ENCODE assay signal across 26 cellular contexts in the genomic region with DNA sequence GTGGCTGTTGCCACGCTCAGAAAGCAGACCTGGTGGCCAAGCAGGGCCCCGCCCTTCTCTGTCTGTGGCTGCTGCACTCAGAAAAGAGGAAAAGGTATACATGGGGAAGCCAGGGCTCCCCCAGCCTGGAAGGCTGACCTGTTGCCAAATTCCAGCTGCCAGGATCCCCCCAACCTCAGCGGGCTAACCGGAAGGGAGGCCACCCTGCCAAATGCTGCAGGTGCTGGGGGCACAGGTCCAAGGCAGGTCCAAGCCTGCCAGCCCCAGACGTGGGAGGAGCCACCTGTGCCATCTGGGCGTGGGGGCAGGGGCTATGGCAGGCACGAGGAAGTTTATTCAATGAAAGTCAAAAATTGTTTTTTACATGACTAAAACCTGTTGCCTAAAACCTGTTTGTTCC. TPM values are rescaled to one million over a fixed set of nuclear protein-coding genes. Genes with fewer than 3 reads are reported as not detected.
DNase-seq lines count a peak whose midpoint lies in the region; ATAC-seq lines count a peak whose summit lies in the region.
"Had no signal": no experiment of that assay in that cellular context is flagged by ENCODE, and none has a peak within 500 bp of the region (broad histone marks: within the 10 kb centered on the region; RNA-seq: fewer than 3 reads in every experiment).

No MANE protein-coding gene starts in this region.

- H3K18ac ChIP-seq in neuronal stem cell (ENCODE audit: low read length), result peak overlapping the region; percentile 60

- no peak overlapping the region for H2BK5ac ChIP-seq in neuronal stem cell (ENCODE audit: low read length)

- H4K91ac ChIP-seq in neuronal stem cell (ENCODE audit: low read depth, low read length, poor library complexity), result no peak overlapping the region

- H2BK12ac ChIP-seq in neuronal stem cell (ENCODE audit: low read length), result no peak overlapping the region

- peaks cover 12% of the 10 kb centered on the region for H3K27me3 ChIP-seq in CD4-positive, CD25-positive, alpha-beta regulatory T cell (ENCODE audit: control insufficient read depth, insufficient read depth, low read length)
- peaks cover 3 to 70% (median 37%) of the 10 kb centered on the region in 3 experiments for H3K27me3 ChIP-seq in neuronal stem cell (ENCODE audit: control insufficient read depth in 3 of 3, insufficient read depth in 3 of 3, low read depth in 1 of 3, low read length in 3 of 3)
- H3K27me3 ChIP-seq: sigmoid colon had no signal

- peaks cover 41% of the 10 kb centered on the region for H3K27me3 Mint-ChIP-seq in CD4-positive, CD25-positive, alpha-beta regulatory T cell

- no peaks in the 10 kb centered on the region for H3K36me3 ChIP-seq in CD4-positive, CD25-positive, alpha-beta regulatory T cell (ENCODE audit: control insufficient read depth, insufficient read depth, low read length)
- no peaks in the 10 kb centered on the region for H3K36me3 ChIP-seq in neuronal stem cell (replicated peaks in 1 of 2; ENCODE audit: control insufficient read depth in 2 of 2, insufficient read depth in 2 of 2, low read length in 2 of 2)
- H3K36me3 ChIP-seq: sigmoid colon had no signal

- peak overlapping the region in 3 of 4 donors; percentile 37 to 49 (median 43) for H3K4me3 Mint-ChIP-seq in CD4-positive, CD25-positive, alpha-beta regulatory T cell
- H3K4me3 Mint-ChIP-seq: activated B cell treated with CpG ODN at 0.5 μM for 24 hours had no signal

- H3K23ac ChIP-seq in neuronal stem cell (ENCODE audit: low read depth, low read length, poor library complexity), result no peak overlapping the region

- ATAC-seq in CD4-positive, CD25-positive, alpha-beta regulatory T cell (ENCODE audit: low read depth in 2 of 2), result no peak
- ATAC-seq in GM19463 (IDR thresholded peaks at IDR 0.05; ENCODE audit: unreplicated experiment) (no peak), HG02763 (IDR thresholded peaks at IDR 0.05; ENCODE audit: unreplicated experiment) (no peak)
- ATAC-seq: foreskin keratinocyte, left lobe of liver had no signal

- peaks cover 13% of the 10 kb centered on the region for H3K4me1 ChIP-seq in CD4-positive, CD25-positive, alpha-beta regulatory T cell (ENCODE audit: control insufficient read depth, insufficient read depth, low read length, poor library complexity, severe bottlenecking)
- no peaks in the 10 kb centered on the region for H3K4me1 ChIP-seq in neuronal stem cell (ENCODE audit: control insufficient read depth in 2 of 2, insufficient read depth in 1 of 2, low read depth in 1 of 2, low read length in 2 of 2)
- H3K4me1 ChIP-seq: foreskin keratinocyte had no signal

- no peak overlapping the region for H3K27ac Mint-ChIP-seq in CD4-positive, CD25-positive, alpha-beta regulatory T cell
- H3K27ac Mint-ChIP-seq: activated B cell treated with CpG ODN at 0.5 μM for 24 hours had no signal

- H4K8ac ChIP-seq in neuronal stem cell (ENCODE audit: low read depth, low read length), result no peak overlapping the region

- no peak overlapping the region for H3K27ac ChIP-seq in CD4-positive, CD25-positive, alpha-beta regulatory T cell (ENCODE audit: insufficient read depth, low read length, poor library complexity, severe bottlenecking)
- no peak overlapping the region for H3K27ac ChIP-seq in neuronal stem cell (replicated peaks; ENCODE audit: low read length)
- H3K27ac ChIP-seq: 22Rv1, foreskin keratinocyte, sigmoid colon had no signal

- H3K36me3 Mint-ChIP-seq in CD4-positive, CD25-positive, alpha-beta regulatory T cell, result peaks cover 7% of the 10 kb centered on the region

- no peak overlapping the region for H2AK5ac ChIP-seq in neuronal stem cell (ENCODE audit: low read depth, low read length)

- H3K9me3 Mint-ChIP-seq in CD4-positive, CD25-positive, alpha-beta regulatory T cell, result peaks cover 0 to 4% (median 0%) of the 10 kb centered on the region in 7 donors
- H3K9me3 Mint-ChIP-seq: activated B cell treated with CpG ODN at 0.5 μM for 24 hours, naive B cell had no signal

- DNase-seq in DMS 273 (lab: John Stamatoyannopoulos, UW; ENCODE audit: unreplicated experiment), result peak; percentile 46
- no peak for DNase-seq in DMS 273 treated with DMSO at 0.1 percent for 48 hours (lab: John Stamatoyannopoulos, UW)
- no peak for DNase-seq in CD4-positive, CD25-positive, alpha-beta regulatory T cell
- DNase-seq in NCI-H2171 treated with DMSO at 0.1 percent for 48 hours (lab: John Stamatoyannopoulos, UW), result peak; percentile 68
- DNase-seq in neuronal stem cell (ENCODE audit: low spot score), result no peak
- DNase-seq in GDM1 (lab: John Stamatoyannopoulos, UW), result no peak
- DNase-seq: activated B cell treated with CpG ODN at 0.5 μM for 24 hours; activated CD4-positive, alpha-beta T cell treated with anti-CD3 and anti-CD28 coated beads, Interleukin-2, amount 50 U/mL, for 48 hours; activated effector memory CD4-positive, alpha-beta T cell treated with Interleukin-2 at 50 U/mL for 16 hours; AML-193; Caco-2; effector CD8-positive, alpha-beta T cell; foreskin keratinocyte; H7; IMR-90; MM.1S; naive B cell; NCI-H187 treated with DMSO at 0.1 percent for 48 hours; NCI-H524 treated with DMSO at 0.1 percent for 48 hours; Right ventricle myocardium superior; sigmoid colon; T1000 had no signal

- H3K4ac ChIP-seq in neuronal stem cell (ENCODE audit: low read length), result no peak overlapping the region

- peaks cover 5% of the 10 kb centered on the region for H3K79me1 ChIP-seq in neuronal stem cell (ENCODE audit: low read depth, low read length)

- H3K4me1 Mint-ChIP-seq in CD4-positive, CD25-positive, alpha-beta regulatory T cell, result peaks cover 0 to 35% (median 5%) of the 10 kb centered on the region in 4 donors

- no peak overlapping the region for H2BK15ac ChIP-seq in neuronal stem cell (ENCODE audit: low read length)

- no peak overlapping the region for H2AFZ ChIP-seq in neuronal stem cell (ENCODE audit: low read length)

- H3K14ac ChIP-seq in neuronal stem cell (ENCODE audit: low read length), result no peak overlapping the region

- no peak overlapping the region for H3K4me2 ChIP-seq in neuronal stem cell (ENCODE audit: insufficient read depth, low read length, poor library complexity, severe bottlenecking)

- H2BK120ac ChIP-seq in neuronal stem cell (ENCODE audit: low read depth, low read length), result no peak overlapping the region

- H3K9ac ChIP-seq in neuronal stem cell (ENCODE audit: low read depth, low read length, poor library complexity), result no peak overlapping the region

- no CpG with 5 or more reads among the region's 7 CpGs for WGBS in neuronal stem cell (ENCODE audit: extremely low coverage in 2 of 2, insufficient read length in 2 of 2, insufficient replicate concordance in 1 of 2), 2 donors

- H3K9me3 ChIP-seq in CD4-positive, CD25-positive, alpha-beta regulatory T cell (ENCODE audit: control insufficient read depth in 2 of 2, low read length in 2 of 2), result no peaks in the 10 kb centered on the region
- no peaks in the 10 kb centered on the region for H3K9me3 ChIP-seq in neuronal stem cell (replicated peaks in 1 of 2; ENCODE audit: control insufficient read depth in 2 of 2, insufficient read depth in 1 of 2, low read depth in 1 of 2, low read length in 2 of 2)
- H3K9me3 ChIP-seq: Caco-2, sigmoid colon had no signal

- H3K4me3 ChIP-seq in CD4-positive, CD25-positive, alpha-beta regulatory T cell (ENCODE audit: low read depth, low read length), result no peak overlapping the region
- H3K4me3 ChIP-seq in neuronal stem cell (ENCODE audit: low read length in 2 of 2), result no peak overlapping the region
- H3K4me3 ChIP-seq: sigmoid colon had no signal

RNA-seq across cellular contexts. Expression of gene NPTXR, which starts 2.6 kb away (rescaled TPM):
- 1.3 TPM for total RNA-seq in CD4-positive, CD25-positive, alpha-beta regulatory T cell
- polyA plus RNA-seq in CD4-positive, CD25-positive, alpha-beta regulatory T cell, result under 1 TPM in 3 of 4 donors, not detected in 1; 0.32 to 0.65 (median 0.35) TPM
- polyA plus RNA-seq in neuronal stem cell (2013, experiment 1 of 2), result 3.7 TPM
- 3.7 TPM for polyA plus RNA-seq in neuronal stem cell (2013, experiment 2 of 2)

RNA-seq across cellular contexts. Expression of gene CBX6, which starts 30.8 kb away (rescaled TPM):
- 47.2 TPM for total RNA-seq in CD4-positive, CD25-positive, alpha-beta regulatory T cell
- 1 to 10 TPM; 4.1 to 5.7 (median 5.4) TPM for polyA plus RNA-seq in CD4-positive, CD25-positive, alpha-beta regulatory T cell
- polyA plus RNA-seq in neuronal stem cell (2013, experiment 1 of 2), result 12.0 TPM
- 12.4 TPM for polyA plus RNA-seq in neuronal stem cell (2013, experiment 2 of 2)

RNA-seq across cellular contexts. Expression of gene DNAL4, which starts 47.3 kb away (rescaled TPM):
- 6.3 TPM for total RNA-seq in CD4-positive, CD25-positive, alpha-beta regulatory T cell
- polyA plus RNA-seq in CD4-positive, CD25-positive, alpha-beta regulatory T cell, result 10 to 100 TPM in 2 of 4 donors, 1 to 10 TPM in 2; 9.3 to 10.9 (median 10.0) TPM
- polyA plus RNA-seq in neuronal stem cell (2013, experiment 1 of 2), result 23.4 TPM
- polyA plus RNA-seq in neuronal stem cell (2013, experiment 2 of 2), result 22.3 TPM

Comparison
In these comparisons a context has a peak if more than half of its experiments do, and no peak if none do; other contexts are left out.
1. DNase-seq: peak in DMS 273 (single experiment) and NCI-H2171 treated with DMSO at 0.1 percent for 48 hours (single experiment); none in DMS 273 treated with DMSO at 0.1 percent for 48 hours (single experiment), CD4-positive, CD25-positive, alpha-beta regulatory T cell (0 of 3), neuronal stem cell (single experiment) and GDM1 (single experiment).